Comparison of ENCODE assay signal across 8 cellular contexts in genomic region chr2:241036397-241036963, GRCh38. TPM values are rescaled to one million over a fixed set of nuclear protein-coding genes. Genes with fewer than 3 reads are reported as not detected.
DNase-seq lines count a peak whose midpoint lies in the region; ATAC-seq and TF ChIP-seq lines count a peak whose summit lies in the region.

No MANE protein-coding gene starts in this region.

- H3K9me3 Mint-ChIP-seq in CD4-positive, alpha-beta T cell: no peaks in the 10 kb centered on the region
- H3K9me3 Mint-ChIP-seq in activated T-cell treated with anti-CD3 and anti-CD28 coated beads, Interleukin-2, amount 50 U/mL, for 72 hours: no peaks in the 10 kb centered on the region

- peak; percentile 63 for ATAC-seq in CD4-positive, alpha-beta T cell (ENCODE audit: poor library complexity)
- ATAC-seq in GM21526 (IDR thresholded peaks at IDR 0.05; ENCODE audit: low FRiP score, unreplicated experiment) (peak; percentile 70), left ventricle myocardium superior (peak; percentile 41)
- peak; percentile 88 for ATAC-seq in activated T-cell treated with anti-CD3 and anti-CD28 coated beads, Interleukin-2, amount 50 U/mL, for 72 hours (replicated peaks in 1 of 2)

- POLR2A ChIA-PET in CD4-positive, alpha-beta T cell (lab: Charles Lee): interaction anchor here (1.0 kb wide), 3 partner anchors 27 to 113 kb away, joined by 3 to 5 read pairs (median 3); partner anchors contain the start of gene PASK

- intact Hi-C loops in CD4-positive, alpha-beta T cell (cut with DNase I, micrococcal nuclease): loop anchor here in 1 of 2 experiments (10.0 kb wide), 1 partner anchor 68 kb away; the partner anchor contains the start of gene MTERF4
- intact Hi-C loops in left ventricle myocardium superior (cut with micrococcal nuclease): no loop called here

- no peaks in the 10 kb centered on the region for H3K27me3 ChIP-seq in CD4-positive, alpha-beta T cell (ENCODE audit: control insufficient read depth, insufficient read depth, low read length)

- in situ Hi-C loops in G401 (cut with HindIII; ENCODE audit: low sequenced_read_pairs): no loop called here

- H3K4me3 Mint-ChIP-seq in CD4-positive, alpha-beta T cell: peak overlapping the region; percentile 86
- H3K4me3 Mint-ChIP-seq in activated T-cell treated with anti-CD3 and anti-CD28 coated beads, Interleukin-2, amount 50 U/mL, for 72 hours: peak overlapping the region; percentile 71 to 75

- no peak for TF ChIP-seq CTCF in CD4-positive, alpha-beta T cell (IDR thresholded peaks at IDR 0.05)

- peak overlapping the region; percentile 53 for H3K27ac ChIP-seq in CD4-positive, alpha-beta T cell (ENCODE audit: low read depth, low read length)

- CTCF ChIA-PET in CD4-positive, alpha-beta T cell (lab: Charles Lee): no interaction called here

- peak; percentile 38 to 77 (median 55) for DNase-seq in CD4-positive, alpha-beta T cell
- peak; percentile 73 for DNase-seq in NAMALWA (ENCODE audit: low spot score)
- DNase-seq in activated T-cell treated with anti-CD3 and anti-CD28 coated beads, Interleukin-2, amount 50 U/mL, for 72 hours: peak; percentile 68 to 69
- no peak for DNase-seq in left ventricle myocardium superior
- peak; percentile 34 for DNase-seq in stimulated activated CD4-positive, alpha-beta T cell treated with anti-CD3 and anti-CD28 coated beads, Interleukin-4, amount 100 ng/mL, for 1 hour
- DNase-seq in MV-4-11 (lab: John Stamatoyannopoulos, UW): no peak
- no peak for DNase-seq in G401 (ENCODE audit: low spot score)

- peak overlapping the region; percentile 86 for H3K27ac Mint-ChIP-seq in CD4-positive, alpha-beta T cell
- no peak overlapping the region for H3K27ac Mint-ChIP-seq in activated T-cell treated with anti-CD3 and anti-CD28 coated beads, Interleukin-2, amount 50 U/mL, for 72 hours

- H3K36me3 Mint-ChIP-seq in CD4-positive, alpha-beta T cell (ENCODE audit: low read depth): peaks cover 10% of the 10 kb centered on the region
- H3K36me3 Mint-ChIP-seq in activated T-cell treated with anti-CD3 and anti-CD28 coated beads, Interleukin-2, amount 50 U/mL, for 72 hours (ENCODE audit: insufficient read depth in 2 of 2): no peaks in the 10 kb centered on the region

- peaks cover 5% of the 10 kb centered on the region for H3K27me3 Mint-ChIP-seq in CD4-positive, alpha-beta T cell
- no peaks in the 10 kb centered on the region for H3K27me3 Mint-ChIP-seq in activated T-cell treated with anti-CD3 and anti-CD28 coated beads, Interleukin-2, amount 50 U/mL, for 72 hours (ENCODE audit: low read depth)

- H3K9me3 ChIP-seq in CD4-positive, alpha-beta T cell (ENCODE audit: control insufficient read depth, low read length): no peaks in the 10 kb centered on the region

- H3K4me1 Mint-ChIP-seq in CD4-positive, alpha-beta T cell (ENCODE audit: low read depth): peaks cover 15% of the 10 kb centered on the region
- H3K4me1 Mint-ChIP-seq in activated T-cell treated with anti-CD3 and anti-CD28 coated beads, Interleukin-2, amount 50 U/mL, for 72 hours (ENCODE audit: low read depth): no peaks in the 10 kb centered on the region

RNA-seq across cellular contexts. Expression of gene SNED1, which starts 38.1 kb away (rescaled TPM):
- 10 to 100 TPM; 42.0 to 42.7 TPM for total RNA-seq in CD4-positive, alpha-beta T cell
- total RNA-seq in activated T-cell treated with anti-CD3 and anti-CD28 coated beads, Interleukin-2, amount 50 U/mL, for 72 hours: 1 to 10 TPM in 1 of 2 donors, under 1 TPM in 1; 0.36 to 4.1 TPM
- total RNA-seq in left ventricle myocardium superior: 7.4 TPM
- 0.07 and 2.2 TPM in 2 replicates for total RNA-seq in G401 (2014; rRNA removed; shearing (Covaris generic))

Comparison
In these comparisons a context has a peak if more than half of its experiments do, and no peak if none do; other contexts are left out.
1. DNase-seq: peak in CD4-positive, alpha-beta T cell (10 of 10), NAMALWA (single experiment), activated T-cell treated with anti-CD3 and anti-CD28 coated beads, Interleukin-2, amount 50 U/mL, for 72 hours (2 of 2) and stimulated activated CD4-positive, alpha-beta T cell treated with anti-CD3 and anti-CD28 coated beads, Interleukin-4, amount 100 ng/mL, for 1 hour (single experiment); none in left ventricle myocardium superior (single experiment), MV-4-11 (single experiment) and G401 (single experiment).
2. Peak in every context shown above with its lines, with median percentiles within 50 percentile points of each other: ATAC-seq.